ENCODE assay signal across 8 cellular contexts in genomic region chr10:16520900-16521299, GRCh38. TPM values are rescaled to one million over a fixed set of nuclear protein-coding genes. Genes with fewer than 3 reads are reported as not detected.
A peak's percentile ranks its signal among the peaks of the same experiment; 100 is the strongest.
DNase-seq lines count a peak whose midpoint lies in the region; ATAC-seq and TF ChIP-seq lines count a peak whose summit lies in the region.

No MANE protein-coding gene starts in this region.

- H2BK5ac ChIP-seq in mesendoderm (ENCODE audit: low read length) = no peak overlapping the region

- peaks cover 8% of the 10 kb centered on the region for H3K4me1 Mint-ChIP-seq in type B pancreatic cell (ENCODE audit: unreplicated experiment)

- H3K27ac ChIP-seq in SJSA1 (no peak overlapping the region), mesendoderm (ENCODE audit: low read depth, low read length) (no peak overlapping the region)

- H3K9me3 ChIP-seq in SJSA1 (replicated peaks) = no peaks in the 10 kb centered on the region

- H3K79me1 ChIP-seq in mesendoderm (ENCODE audit: low read length) = no peaks in the 10 kb centered on the region

- H3K4me3 ChIP-seq in SJSA1 (peak overlapping the region; percentile 19), mesendoderm (ENCODE audit: low read length) (no peak overlapping the region)

- peaks cover 40% of the 10 kb centered on the region for H3K27me3 ChIP-seq in SJSA1 (replicated peaks)
- peaks cover 32% of the 10 kb centered on the region for H3K27me3 ChIP-seq in mesendoderm (ENCODE audit: insufficient read depth, low read length, poor library complexity)

- H3K9me3 Mint-ChIP-seq in type B pancreatic cell = no peaks in the 10 kb centered on the region

- H3K4me1 ChIP-seq in SJSA1 (replicated peaks) (peaks cover 11% of the 10 kb centered on the region), mesendoderm (ENCODE audit: control insufficient read depth, low read depth, low read length) (no peaks in the 10 kb centered on the region)

- H3K4me2 ChIP-seq in mesendoderm (ENCODE audit: low read length) = peak overlapping the region; percentile 35

- H3K4ac ChIP-seq in mesendoderm (ENCODE audit: low read depth, low read length) = no peak overlapping the region

- peaks cover 3% of the 10 kb centered on the region for H3K36me3 Mint-ChIP-seq in type B pancreatic cell

- H3K23ac ChIP-seq in mesendoderm (ENCODE audit: low read length) = no peak overlapping the region

- peak; percentile 33 for TF ChIP-seq CTCF in type B pancreatic cell (conservative IDR thresholded peaks at IDR 0.05)

- DNase-seq in NCI-H1436 (lab: John Stamatoyannopoulos, UW) (peak; percentile 39), NCI-H1436 treated with DMSO at 0.1 percent for 48 hours (lab: John Stamatoyannopoulos, UW) (no peak), SJSA1 (ENCODE audit: low read depth in 1 of 2, low spot score in 2 of 2) (peak in 1 of 2 experiments; percentile 42), dermis blood vessel endothelial cell (peak; percentile 50), mesendoderm (peak; percentile 59), type B pancreatic cell (ENCODE audit: extremely low spot score, unreplicated experiment) (no peak), NCI-H128 (lab: John Stamatoyannopoulos, UW; ENCODE audit: unreplicated experiment) (no peak)

- no peak overlapping the region for H3K18ac ChIP-seq in mesendoderm (ENCODE audit: low read length)

- H2BK15ac ChIP-seq in mesendoderm (replicated peaks; ENCODE audit: low read depth) = no peak overlapping the region

- H3K56ac ChIP-seq in mesendoderm (ENCODE audit: low read length) = no peak overlapping the region

- H2BK120ac ChIP-seq in mesendoderm (ENCODE audit: low read depth, low read length) = no peak overlapping the region

- H4K5ac ChIP-seq in mesendoderm (ENCODE audit: low read length) = no peak overlapping the region

- H3K27me3 Mint-ChIP-seq in type B pancreatic cell = peaks cover 82% of the 10 kb centered on the region

- H4K8ac ChIP-seq in mesendoderm (ENCODE audit: low read depth, low read length) = no peak overlapping the region

- H3K36me3 ChIP-seq in SJSA1 (no peaks in the 10 kb centered on the region), mesendoderm (ENCODE audit: control insufficient read depth, insufficient read depth, low read length) (no peaks in the 10 kb centered on the region)

- H3K4me3 Mint-ChIP-seq in type B pancreatic cell = no peak overlapping the region

- H3K9ac ChIP-seq in mesendoderm (ENCODE audit: low read length) = no peak overlapping the region

- H3K79me2 ChIP-seq in mesendoderm (ENCODE audit: control insufficient read depth, insufficient read depth, low read length) = no peaks in the 10 kb centered on the region

- peak; percentile 63 for ATAC-seq in HG02759 (IDR thresholded peaks at IDR 0.05; ENCODE audit: unreplicated experiment)

- H2AK5ac ChIP-seq in mesendoderm (ENCODE audit: low read length) = no peak overlapping the region

- H3K27ac Mint-ChIP-seq in type B pancreatic cell = no peak overlapping the region

- no CpG with 5 or more reads among the region's 39 CpGs for WGBS in mesendoderm (ENCODE audit: extremely low coverage, insufficient coverage, low lambda C conversion rate)

RNA-seq across cellular contexts. Expression of gene C1QL3, which starts 0.8 kb away (rescaled TPM):
- total RNA-seq in SJSA1 (2014; rRNA removed; shearing (Covaris generic)) = 0.05 TPM in 1 of 2 replicates, not detected in the other
- 0.17 and 0.33 TPM in 2 replicates for total RNA-seq in dermis blood vessel endothelial cell
- 0.35 TPM for polyA plus RNA-seq in mesendoderm (2013, experiment 1 of 2)
- 0.24 TPM for polyA plus RNA-seq in mesendoderm (2013, experiment 2 of 2)
- 3.4 and 6.5 TPM in 2 replicates for total RNA-seq in type B pancreatic cell (ENCODE audit: low replicate concordance)

Comparison
In these comparisons a context has a peak if more than half of its experiments do, and no peak if none do; other contexts are left out.
1. DNase-seq: peak in NCI-H1436 (single experiment), dermis blood vessel endothelial cell (single experiment) and mesendoderm (single experiment); none in NCI-H1436 treated with DMSO at 0.1 percent for 48 hours (single experiment), type B pancreatic cell (single experiment) and NCI-H128 (single experiment).